ENCODE assay signal across 27 cellular contexts in the genomic region with DNA sequence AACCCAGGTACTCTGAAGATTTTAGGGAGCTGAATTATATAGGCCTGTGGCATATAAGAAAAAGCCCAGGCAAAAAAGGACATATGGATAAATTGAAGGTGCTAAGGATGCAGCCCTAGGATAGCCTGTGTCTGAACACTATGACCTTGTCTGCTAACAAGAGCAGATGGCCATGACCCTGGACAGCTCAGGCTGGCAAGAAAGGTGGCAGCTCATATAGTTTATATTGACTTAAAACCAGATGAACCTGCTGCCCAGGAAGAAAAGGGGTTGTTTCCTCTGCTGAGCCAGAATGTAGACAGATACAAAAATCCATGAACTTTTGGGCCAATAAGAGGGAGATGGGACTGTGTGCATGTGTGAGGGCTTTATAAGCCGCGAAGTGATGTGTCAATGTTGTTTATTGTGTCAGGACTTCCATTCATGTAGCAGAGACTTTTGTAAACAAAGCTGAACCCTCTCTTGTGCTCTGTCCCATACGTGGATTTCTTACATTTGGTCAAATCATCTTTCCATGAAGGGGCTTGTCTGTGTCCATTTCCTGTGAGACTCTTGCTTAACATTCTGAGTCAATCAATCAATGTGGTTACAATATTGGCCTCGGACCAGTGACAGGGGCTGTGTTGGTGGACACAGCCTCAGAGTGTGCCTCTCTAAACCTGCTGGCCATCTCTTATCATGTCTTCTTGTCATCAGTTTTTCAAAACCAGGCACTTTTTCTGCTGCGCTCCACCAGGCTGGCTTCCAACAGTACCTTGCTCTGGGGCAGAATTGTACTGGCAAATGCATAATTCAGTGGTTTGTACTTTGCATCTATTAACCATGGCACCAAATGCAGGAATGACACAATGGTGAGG.
"Had no signal": no experiment of that assay in that cellular context is flagged by ENCODE, and none has a peak within 500 bp of the region (broad histone marks: within the 10 kb centered on the region; RNA-seq: fewer than 3 reads in every experiment).

No MANE protein-coding gene starts in this region.

- H3K9me3 Mint-ChIP-seq: activated CD4-positive, alpha-beta T cell treated with anti-CD3 and anti-CD28 coated beads, Interleukin-2, amount 10 ng/mL, durations not matched to agents 24 days and 14 days; activated CD8-positive, alpha-beta T cell treated with anti-CD3 and anti-CD28 coated beads for 36 hours; activated naive CD4-positive, alpha-beta T cell treated with anti-CD3 and anti-CD28 coated beads for 36 hours; activated T-cell treated with anti-CD3 and anti-CD28 coated beads, Interleukin-2, amount 50 U/mL, for 4 hours; activated T-helper 1 cell treated with anti-CD3 and anti-CD28 coated beads, Interleukin-12 subunit alpha, Interleukin-12 subunit beta, Interleukin-2, Interleukin-4 antibody, amounts not matched to agents 30 ng/mL and 10 ng/mL and 1 ng/mL, durations not matched to agents 14 hours and 24 hours and 36 hours; central memory CD8-positive, alpha-beta T cell had no signal

- H3K36me3 Mint-ChIP-seq: activated naive CD4-positive, alpha-beta T cell treated with anti-CD3 and anti-CD28 coated beads, Interleukin-2, amount 50 U/mL, for 72 hours had no signal

- H3K4me1 Mint-ChIP-seq: activated CD4-positive, alpha-beta T cell treated with anti-CD3 and anti-CD28 coated beads, Interleukin-2, amount 10 ng/mL, durations not matched to agents 24 days and 14 days; central memory CD8-positive, alpha-beta T cell had no signal

- H3K27ac ChIP-seq: adrenal gland, cardiac muscle cell, KMS-11, PC-9, RWPE1, WERI-Rb-1 had no signal

- H3K27me3 Mint-ChIP-seq: activated CD4-positive, alpha-beta T cell treated with anti-CD3 and anti-CD28 coated beads, Interleukin-2, amount 10 ng/mL, durations not matched to agents 24 days and 14 days; activated CD8-positive, alpha-beta T cell treated with anti-CD3 and anti-CD28 coated beads for 36 hours; central memory CD8-positive, alpha-beta T cell had no signal

- ATAC-seq: activated CD8-positive, alpha-beta T cell treated with anti-CD3 and anti-CD28 coated beads for 36 hours; activated naive CD4-positive, alpha-beta T cell treated with anti-CD3 and anti-CD28 coated beads, Interleukin-2, amount 50 U/mL, for 72 hours; activated T-cell treated with anti-CD3 and anti-CD28 coated beads, Interleukin-2, amount 50 U/mL, for 4 hours; Right ventricle myocardium inferior had no signal

- H3K36me3 ChIP-seq: adrenal gland, cardiac muscle cell, WERI-Rb-1 had no signal

- H3K4me3 ChIP-seq: adrenal gland, cardiac muscle cell, PC-9 had no signal

- H3K27ac Mint-ChIP-seq: activated CD4-positive, alpha-beta T cell treated with anti-CD3 and anti-CD28 coated beads, Interleukin-2, amount 10 ng/mL, durations not matched to agents 24 days and 14 days; activated CD8-positive, alpha-beta T cell treated with anti-CD3 and anti-CD28 coated beads for 36 hours; activated naive CD4-positive, alpha-beta T cell treated with anti-CD3 and anti-CD28 coated beads for 36 hours; activated naive CD4-positive, alpha-beta T cell treated with anti-CD3 and anti-CD28 coated beads, Interleukin-2, amount 50 U/mL, for 72 hours; activated T-helper 1 cell treated with anti-CD3 and anti-CD28 coated beads, Interleukin-12 subunit alpha, Interleukin-12 subunit beta, Interleukin-2, Interleukin-4 antibody, amounts not matched to agents 30 ng/mL and 10 ng/mL and 1 ng/mL, durations not matched to agents 14 hours and 24 hours and 36 hours had no signal

- H3K9me3 ChIP-seq: adrenal gland had no signal

- H3K4me1 ChIP-seq: adrenal gland had no signal

- H3K27me3 ChIP-seq: adrenal gland, cardiac muscle cell had no signal

- H3K4me3 Mint-ChIP-seq: activated CD4-positive, alpha-beta T cell treated with anti-CD3 and anti-CD28 coated beads, Interleukin-2, amount 10 ng/mL, durations not matched to agents 24 days and 14 days; activated CD8-positive, alpha-beta T cell treated with anti-CD3 and anti-CD28 coated beads for 36 hours; activated naive CD4-positive, alpha-beta T cell treated with anti-CD3 and anti-CD28 coated beads for 36 hours; activated T-cell treated with anti-CD3 and anti-CD28 coated beads, Interleukin-2, amount 50 U/mL, for 4 hours; activated T-helper 1 cell treated with anti-CD3 and anti-CD28 coated beads, Interleukin-12 subunit alpha, Interleukin-12 subunit beta, Interleukin-2, Interleukin-4 antibody, amounts not matched to agents 30 ng/mL and 10 ng/mL and 1 ng/mL, durations not matched to agents 14 hours and 24 hours and 36 hours; central memory CD8-positive, alpha-beta T cell had no signal

- DNase-seq: activated CD4-positive, alpha-beta T cell treated with anti-CD3 and anti-CD28 coated beads, Interleukin-2, amount 10 ng/mL, durations not matched to agents 24 days and 14 days; activated CD4-positive, alpha-beta T cell treated with anti-CD3 and anti-CD28 coated beads, Interleukin-2, amount 50 U/mL, for 4 hours; activated CD8-positive, alpha-beta T cell treated with anti-CD3 and anti-CD28 coated beads for 36 hours; activated gamma-delta T cell treated with Interleukin-2 at 50 U/mL for 16 hours; activated naive CD4-positive, alpha-beta T cell treated with anti-CD3 and anti-CD28 coated beads for 36 hours; activated T-cell treated with anti-CD3 and anti-CD28 coated beads, Interleukin-2, amount 50 U/mL, for 4 hours; adrenal gland; NCI-H1417; NCI-H146; NCI-H187; NCI-H2029 treated with DMSO at 0.1 percent for 48 hours; NCI-H2107; NCI-H2171; NCI-H510A treated with DMSO at 0.1 percent for 48 hours; NCI-H748 treated with DMSO at 0.1 percent for 48 hours; NK-92 treated with Interleukin-12 subunit alpha and Interleukin-12 subunit beta, amount 100 ng/mL, for 24 hours; PC-9; SW 1271; T1000; WERI-Rb-1 had no signal
